ENCODE assay signal across 1 cellular context in the genomic region with DNA sequence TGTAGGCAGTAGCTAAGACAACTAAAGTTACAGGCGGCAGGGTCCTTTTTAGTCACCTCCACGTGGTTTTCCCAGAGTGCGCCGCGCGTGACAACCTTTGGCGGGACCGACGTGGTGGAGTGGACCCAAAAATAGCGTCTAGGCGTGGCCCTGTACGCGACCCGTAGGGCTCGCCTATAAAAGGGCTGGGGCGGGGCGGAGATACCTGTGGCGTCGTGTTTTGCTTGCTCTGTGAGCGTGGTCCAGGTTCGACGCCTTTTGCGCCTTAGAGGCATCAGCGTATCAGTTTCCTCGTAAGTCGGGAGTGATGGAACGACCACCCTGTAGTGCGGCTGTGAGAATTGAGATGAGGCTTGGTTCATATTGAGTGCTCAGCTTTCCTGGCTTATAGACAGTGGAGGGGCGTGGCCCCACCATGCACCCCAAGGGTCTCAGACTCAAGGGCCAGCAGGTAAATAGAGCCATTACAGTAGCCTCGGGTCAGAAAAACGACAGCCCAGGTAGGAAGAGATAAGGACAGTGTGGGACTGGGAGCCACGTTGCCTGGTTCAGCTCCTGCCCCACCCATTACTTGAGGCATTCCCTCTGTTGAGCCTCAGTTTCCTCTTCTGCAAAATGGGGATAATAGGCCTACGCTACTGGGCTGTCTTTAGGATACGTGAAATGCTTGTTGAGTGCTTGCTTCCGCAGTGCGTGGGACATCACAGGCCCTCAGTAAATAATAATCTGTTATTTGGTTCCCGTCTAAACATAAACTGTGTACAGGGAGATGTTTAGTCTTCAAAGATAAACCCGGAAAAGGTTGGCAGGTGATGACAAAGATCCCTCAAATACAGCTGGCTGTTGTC.
A peak's percentile ranks its signal among the peaks of the same experiment; 100 is the strongest.
TF ChIP-seq lines count a peak whose summit lies in the region.

No MANE protein-coding gene starts in this region.

TF ChIP-seq in HepG2, 621 proteins besides CTCF, POLR2A, EP300 and RAD21 (continued from another document and continues in another):
- TF ChIP-seq SRY (CRISPR knock-in tag; IDR thresholded peaks at IDR 0.05) (no peak; the same call in none of the 2 replicates), BHLHE40 (IDR thresholded peaks at IDR 0.05; ENCODE audit: low read length) (no peak), TSC22D2 (CRISPR knock-in tag; IDR thresholded peaks at IDR 0.05; ENCODE audit: borderline replicate concordance) (no peak), ZSCAN20 (CRISPR knock-in tag; IDR thresholded peaks at IDR 0.05; ENCODE audit: borderline replicate concordance) (no peak; the same call in 1 of the 2 replicates), IRF2 (CRISPR knock-in tag; IDR thresholded peaks at IDR 0.05) (no peak; the same call in 1 of the 2 replicates), ZFY (CRISPR knock-in tag; IDR thresholded peaks at IDR 0.05) (no peak), TRIM24 (CRISPR knock-in tag; IDR thresholded peaks at IDR 0.05) (no peak), HNRNPL (IDR thresholded peaks at IDR 0.05; ENCODE audit: low read depth, low read length) (no peak), ARNTL (CRISPR knock-in tag; IDR thresholded peaks at IDR 0.05) (peak; percentile 47; the same call in 1 of the 2 replicates), RXRA (CRISPR knock-in tag; IDR thresholded peaks at IDR 0.05) (no peak; the same call in 1 of the 2 replicates), KDM5B (CRISPR knock-in tag; IDR thresholded peaks at IDR 0.05; ENCODE audit: borderline replicate concordance) (peak; percentile 85; the same call in 1 of the 2 replicates), MLLT10 (CRISPR knock-in tag; IDR thresholded peaks at IDR 0.05) (no peak), XRCC5 (optimal IDR thresholded peaks at IDR 0.05; ENCODE audit: low read length) (no peak), SOX13 (IDR thresholded peaks at IDR 0.05) (no peak), SOX13 (CRISPR knock-in tag; conservative IDR thresholded peaks at IDR 0.05 in 1 of 2, IDR thresholded peaks at IDR 0.05 in 1 of 2) (no peak), CBX5 (CRISPR knock-in tag; IDR thresholded peaks at IDR 0.05; ENCODE audit: borderline replicate concordance) (peak; percentile 46; the same call in 1 of the 2 replicates), ZNF329 (CRISPR knock-in tag; IDR thresholded peaks at IDR 0.05; ENCODE audit: low read depth) (no peak), TCF7 (IDR thresholded peaks at IDR 0.05; ENCODE audit: low read depth) (no peak), CBX2 (IDR thresholded peaks at IDR 0.05; ENCODE audit: low read depth, low read length) (no peak), CBX2 (CRISPR knock-in tag; IDR thresholded peaks at IDR 0.05; ENCODE audit: low read depth) (no peak), ATF7-NPFF (CRISPR knock-in tag; IDR thresholded peaks at IDR 0.05; ENCODE audit: low read depth) (no peak; the same call in 1 of the 2 replicates), ZFYVE20 (CRISPR knock-in tag; IDR thresholded peaks at IDR 0.05; ENCODE audit: borderline replicate concordance, low read depth) (0 out of 2 replicates have a peak, but pooled peaks have one; percentile 47)
- TF ChIP-seq, protein P1, sequence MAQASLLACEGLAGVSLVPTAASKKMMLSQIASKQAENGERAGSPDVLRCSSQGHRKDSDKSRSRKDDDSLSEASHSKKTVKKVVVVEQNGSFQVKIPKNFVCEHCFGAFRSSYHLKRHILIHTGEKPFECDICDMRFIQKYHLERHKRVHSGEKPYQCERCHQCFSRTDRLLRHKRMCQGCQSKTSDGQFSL (CRISPR knock-in tag; IDR thresholded peaks at IDR 0.05), result peak; percentile 36
- TF ChIP-seq, protein P2, sequence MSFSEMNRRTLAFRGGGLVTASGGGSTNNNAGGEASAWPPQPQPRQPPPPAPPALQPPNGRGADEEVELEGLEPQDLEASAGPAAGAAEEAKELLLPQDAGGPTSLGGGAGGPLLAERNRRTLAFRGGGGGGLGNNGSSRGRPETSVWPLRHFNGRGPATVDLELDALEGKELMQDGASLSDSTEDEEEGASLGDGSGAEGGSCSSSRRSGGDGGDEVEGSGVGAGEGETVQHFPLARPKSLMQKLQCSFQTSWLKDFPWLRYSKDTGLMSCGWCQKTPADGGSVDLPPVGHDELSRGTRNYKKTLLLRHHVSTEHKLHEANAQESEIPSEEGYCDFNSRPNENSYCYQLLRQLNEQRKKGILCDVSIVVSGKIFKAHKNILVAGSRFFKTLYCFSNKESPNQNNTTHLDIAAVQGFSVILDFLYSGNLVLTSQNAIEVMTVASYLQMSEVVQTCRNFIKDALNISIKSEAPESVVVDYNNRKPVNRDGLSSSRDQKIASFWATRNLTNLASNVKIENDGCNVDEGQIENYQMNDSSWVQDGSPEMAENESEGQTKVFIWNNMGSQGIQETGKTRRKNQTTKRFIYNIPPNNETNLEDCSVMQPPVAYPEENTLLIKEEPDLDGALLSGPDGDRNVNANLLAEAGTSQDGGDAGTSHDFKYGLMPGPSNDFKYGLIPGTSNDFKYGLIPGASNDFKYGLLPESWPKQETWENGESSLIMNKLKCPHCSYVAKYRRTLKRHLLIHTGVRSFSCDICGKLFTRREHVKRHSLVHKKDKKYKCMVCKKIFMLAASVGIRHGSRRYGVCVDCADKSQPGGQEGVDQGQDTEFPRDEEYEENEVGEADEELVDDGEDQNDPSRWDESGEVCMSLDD (CRISPR knock-in tag; IDR thresholded peaks at IDR 0.05; ENCODE audit: borderline replicate concordance), result no peak
- TF ChIP-seq, protein P3, sequence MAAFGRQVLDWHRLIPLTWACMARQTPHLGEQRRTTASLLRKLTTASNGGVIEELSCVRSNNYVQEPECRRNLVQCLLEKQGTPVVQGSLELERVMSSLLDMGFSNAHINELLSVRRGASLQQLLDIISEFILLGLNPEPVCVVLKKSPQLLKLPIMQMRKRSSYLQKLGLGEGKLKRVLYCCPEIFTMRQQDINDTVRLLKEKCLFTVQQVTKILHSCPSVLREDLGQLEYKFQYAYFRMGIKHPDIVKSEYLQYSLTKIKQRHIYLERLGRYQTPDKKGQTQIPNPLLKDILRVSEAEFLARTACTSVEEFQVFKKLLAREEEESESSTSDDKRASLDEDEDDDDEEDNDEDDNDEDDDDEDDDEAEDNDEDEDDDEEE (CRISPR knock-in tag; IDR thresholded peaks at IDR 0.05), result no peak; the same call in 1 of the 2 replicates
- TF ChIP-seq, protein P4, sequence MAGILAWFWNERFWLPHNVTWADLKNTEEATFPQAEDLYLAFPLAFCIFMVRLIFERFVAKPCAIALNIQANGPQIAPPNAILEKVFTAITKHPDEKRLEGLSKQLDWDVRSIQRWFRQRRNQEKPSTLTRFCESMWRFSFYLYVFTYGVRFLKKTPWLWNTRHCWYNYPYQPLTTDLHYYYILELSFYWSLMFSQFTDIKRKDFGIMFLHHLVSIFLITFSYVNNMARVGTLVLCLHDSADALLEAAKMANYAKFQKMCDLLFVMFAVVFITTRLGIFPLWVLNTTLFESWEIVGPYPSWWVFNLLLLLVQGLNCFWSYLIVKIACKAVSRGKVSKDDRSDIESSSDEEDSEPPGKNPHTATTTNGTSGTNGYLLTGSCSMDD (CRISPR knock-in tag; IDR thresholded peaks at IDR 0.05), result no peak
- TF ChIP-seq, protein P5, sequence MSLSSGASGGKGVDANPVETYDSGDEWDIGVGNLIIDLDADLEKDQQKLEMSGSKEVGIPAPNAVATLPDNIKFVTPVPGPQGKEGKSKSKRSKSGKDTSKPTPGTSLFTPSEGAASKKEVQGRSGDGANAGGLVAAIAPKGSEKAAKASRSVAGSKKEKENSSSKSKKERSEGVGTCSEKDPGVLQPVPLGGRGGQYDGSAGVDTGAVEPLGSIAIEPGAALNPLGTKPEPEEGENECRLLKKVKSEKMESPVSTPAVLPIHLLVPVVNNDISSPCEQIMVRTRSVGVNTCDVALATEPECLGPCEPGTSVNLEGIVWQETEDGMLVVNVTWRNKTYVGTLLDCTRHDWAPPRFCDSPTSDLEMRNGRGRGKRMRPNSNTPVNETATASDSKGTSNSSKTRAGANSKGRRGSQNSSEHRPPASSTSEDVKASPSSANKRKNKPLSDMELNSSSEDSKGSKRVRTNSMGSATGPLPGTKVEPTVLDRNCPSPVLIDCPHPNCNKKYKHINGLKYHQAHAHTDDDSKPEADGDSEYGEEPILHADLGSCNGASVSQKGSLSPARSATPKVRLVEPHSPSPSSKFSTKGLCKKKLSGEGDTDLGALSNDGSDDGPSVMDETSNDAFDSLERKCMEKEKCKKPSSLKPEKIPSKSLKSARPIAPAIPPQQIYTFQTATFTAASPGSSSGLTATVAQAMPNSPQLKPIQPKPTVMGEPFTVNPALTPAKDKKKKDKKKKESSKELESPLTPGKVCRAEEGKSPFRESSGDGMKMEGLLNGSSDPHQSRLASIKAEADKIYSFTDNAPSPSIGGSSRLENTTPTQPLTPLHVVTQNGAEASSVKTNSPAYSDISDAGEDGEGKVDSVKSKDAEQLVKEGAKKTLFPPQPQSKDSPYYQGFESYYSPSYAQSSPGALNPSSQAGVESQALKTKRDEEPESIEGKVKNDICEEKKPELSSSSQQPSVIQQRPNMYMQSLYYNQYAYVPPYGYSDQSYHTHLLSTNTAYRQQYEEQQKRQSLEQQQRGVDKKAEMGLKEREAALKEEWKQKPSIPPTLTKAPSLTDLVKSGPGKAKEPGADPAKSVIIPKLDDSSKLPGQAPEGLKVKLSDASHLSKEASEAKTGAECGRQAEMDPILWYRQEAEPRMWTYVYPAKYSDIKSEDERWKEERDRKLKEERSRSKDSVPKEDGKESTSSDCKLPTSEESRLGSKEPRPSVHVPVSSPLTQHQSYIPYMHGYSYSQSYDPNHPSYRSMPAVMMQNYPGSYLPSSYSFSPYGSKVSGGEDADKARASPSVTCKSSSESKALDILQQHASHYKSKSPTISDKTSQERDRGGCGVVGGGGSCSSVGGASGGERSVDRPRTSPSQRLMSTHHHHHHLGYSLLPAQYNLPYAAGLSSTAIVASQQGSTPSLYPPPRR (CRISPR knock-in tag; IDR thresholded peaks at IDR 0.05; ENCODE audit: borderline replicate concordance), result no peak
- TF ChIP-seq, protein P6, sequence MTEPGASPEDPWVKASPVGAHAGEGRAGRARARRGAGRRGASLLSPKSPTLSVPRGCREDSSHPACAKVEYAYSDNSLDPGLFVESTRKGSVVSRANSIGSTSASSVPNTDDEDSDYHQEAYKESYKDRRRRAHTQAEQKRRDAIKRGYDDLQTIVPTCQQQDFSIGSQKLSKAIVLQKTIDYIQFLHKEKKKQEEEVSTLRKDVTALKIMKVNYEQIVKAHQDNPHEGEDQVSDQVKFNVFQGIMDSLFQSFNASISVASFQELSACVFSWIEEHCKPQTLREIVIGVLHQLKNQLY (CRISPR knock-in tag; IDR thresholded peaks at IDR 0.05), result no peak
- TF ChIP-seq, protein P7, sequence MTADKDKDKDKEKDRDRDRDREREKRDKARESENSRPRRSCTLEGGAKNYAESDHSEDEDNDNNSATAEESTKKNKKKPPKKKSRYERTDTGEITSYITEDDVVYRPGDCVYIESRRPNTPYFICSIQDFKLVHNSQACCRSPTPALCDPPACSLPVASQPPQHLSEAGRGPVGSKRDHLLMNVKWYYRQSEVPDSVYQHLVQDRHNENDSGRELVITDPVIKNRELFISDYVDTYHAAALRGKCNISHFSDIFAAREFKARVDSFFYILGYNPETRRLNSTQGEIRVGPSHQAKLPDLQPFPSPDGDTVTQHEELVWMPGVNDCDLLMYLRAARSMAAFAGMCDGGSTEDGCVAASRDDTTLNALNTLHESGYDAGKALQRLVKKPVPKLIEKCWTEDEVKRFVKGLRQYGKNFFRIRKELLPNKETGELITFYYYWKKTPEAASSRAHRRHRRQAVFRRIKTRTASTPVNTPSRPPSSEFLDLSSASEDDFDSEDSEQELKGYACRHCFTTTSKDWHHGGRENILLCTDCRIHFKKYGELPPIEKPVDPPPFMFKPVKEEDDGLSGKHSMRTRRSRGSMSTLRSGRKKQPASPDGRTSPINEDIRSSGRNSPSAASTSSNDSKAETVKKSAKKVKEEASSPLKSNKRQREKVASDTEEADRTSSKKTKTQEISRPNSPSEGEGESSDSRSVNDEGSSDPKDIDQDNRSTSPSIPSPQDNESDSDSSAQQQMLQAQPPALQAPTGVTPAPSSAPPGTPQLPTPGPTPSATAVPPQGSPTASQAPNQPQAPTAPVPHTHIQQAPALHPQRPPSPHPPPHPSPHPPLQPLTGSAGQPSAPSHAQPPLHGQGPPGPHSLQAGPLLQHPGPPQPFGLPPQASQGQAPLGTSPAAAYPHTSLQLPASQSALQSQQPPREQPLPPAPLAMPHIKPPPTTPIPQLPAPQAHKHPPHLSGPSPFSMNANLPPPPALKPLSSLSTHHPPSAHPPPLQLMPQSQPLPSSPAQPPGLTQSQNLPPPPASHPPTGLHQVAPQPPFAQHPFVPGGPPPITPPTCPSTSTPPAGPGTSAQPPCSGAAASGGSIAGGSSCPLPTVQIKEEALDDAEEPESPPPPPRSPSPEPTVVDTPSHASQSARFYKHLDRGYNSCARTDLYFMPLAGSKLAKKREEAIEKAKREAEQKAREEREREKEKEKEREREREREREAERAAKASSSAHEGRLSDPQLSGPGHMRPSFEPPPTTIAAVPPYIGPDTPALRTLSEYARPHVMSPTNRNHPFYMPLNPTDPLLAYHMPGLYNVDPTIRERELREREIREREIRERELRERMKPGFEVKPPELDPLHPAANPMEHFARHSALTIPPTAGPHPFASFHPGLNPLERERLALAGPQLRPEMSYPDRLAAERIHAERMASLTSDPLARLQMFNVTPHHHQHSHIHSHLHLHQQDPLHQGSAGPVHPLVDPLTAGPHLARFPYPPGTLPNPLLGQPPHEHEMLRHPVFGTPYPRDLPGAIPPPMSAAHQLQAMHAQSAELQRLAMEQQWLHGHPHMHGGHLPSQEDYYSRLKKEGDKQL (CRISPR knock-in tag; IDR thresholded peaks at IDR 0.05; ENCODE audit: low read depth), result no peak
- TF ChIP-seq, protein P8, sequence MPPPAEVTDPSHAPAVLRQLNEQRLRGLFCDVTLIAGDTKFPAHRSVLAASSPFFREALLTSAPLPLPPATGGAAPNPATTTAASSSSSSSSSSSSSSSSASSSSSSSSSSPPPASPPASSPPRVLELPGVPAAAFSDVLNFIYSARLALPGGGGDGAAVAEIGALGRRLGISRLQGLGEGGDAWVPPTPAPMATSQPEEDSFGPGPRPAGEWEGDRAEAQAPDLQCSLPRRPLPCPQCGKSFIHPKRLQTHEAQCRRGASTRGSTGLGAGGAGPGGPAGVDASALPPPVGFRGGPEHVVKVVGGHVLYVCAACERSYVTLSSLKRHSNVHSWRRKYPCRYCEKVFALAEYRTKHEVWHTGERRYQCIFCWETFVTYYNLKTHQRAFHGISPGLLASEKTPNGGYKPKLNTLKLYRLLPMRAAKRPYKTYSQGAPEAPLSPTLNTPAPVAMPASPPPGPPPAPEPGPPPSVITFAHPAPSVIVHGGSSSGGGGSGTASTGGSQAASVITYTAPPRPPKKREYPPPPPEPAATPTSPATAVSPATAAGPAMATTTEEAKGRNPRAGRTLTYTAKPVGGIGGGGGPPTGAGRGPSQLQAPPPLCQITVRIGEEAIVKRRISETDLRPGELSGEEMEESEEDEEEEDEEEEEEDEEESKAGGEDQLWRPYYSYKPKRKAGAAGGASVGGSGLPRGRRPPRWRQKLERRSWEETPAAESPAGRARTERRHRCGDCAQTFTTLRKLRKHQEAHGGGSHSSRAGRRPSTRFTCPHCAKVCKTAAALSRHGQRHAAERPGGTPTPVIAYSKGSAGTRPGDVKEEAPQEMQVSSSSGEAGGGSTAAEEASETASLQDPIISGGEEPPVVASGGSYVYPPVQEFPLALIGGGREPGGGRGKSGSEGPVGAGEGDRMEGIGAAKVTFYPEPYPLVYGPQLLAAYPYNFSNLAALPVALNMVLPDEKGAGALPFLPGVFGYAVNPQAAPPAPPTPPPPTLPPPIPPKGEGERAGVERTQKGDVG (CRISPR knock-in tag; IDR thresholded peaks at IDR 0.05; ENCODE audit: borderline replicate concordance), result peak; percentile 87; the same call in 1 of the 2 replicates
- TF ChIP-seq, protein P9, sequence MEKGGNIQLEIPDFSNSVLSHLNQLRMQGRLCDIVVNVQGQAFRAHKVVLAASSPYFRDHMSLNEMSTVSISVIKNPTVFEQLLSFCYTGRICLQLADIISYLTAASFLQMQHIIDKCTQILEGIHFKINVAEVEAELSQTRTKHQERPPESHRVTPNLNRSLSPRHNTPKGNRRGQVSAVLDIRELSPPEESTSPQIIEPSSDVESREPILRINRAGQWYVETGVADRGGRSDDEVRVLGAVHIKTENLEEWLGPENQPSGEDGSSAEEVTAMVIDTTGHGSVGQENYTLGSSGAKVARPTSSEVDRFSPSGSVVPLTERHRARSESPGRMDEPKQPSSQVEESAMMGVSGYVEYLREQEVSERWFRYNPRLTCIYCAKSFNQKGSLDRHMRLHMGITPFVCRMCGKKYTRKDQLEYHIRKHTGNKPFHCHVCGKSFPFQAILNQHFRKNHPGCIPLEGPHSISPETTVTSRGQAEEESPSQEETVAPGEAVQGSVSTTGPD (CRISPR knock-in tag; IDR thresholded peaks at IDR 0.05), result no peak
